Comparison of ENCODE assay signal across 28 cellular contexts in genomic region chr3:32712506-32713055, GRCh38.
"Had no signal": no experiment of that assay in that cellular context is flagged by ENCODE, and none has a peak within 500 bp of the region (broad histone marks: within the 10 kb centered on the region; RNA-seq: fewer than 3 reads in every experiment).

No MANE protein-coding gene starts in this region.

- H3K27me3 Mint-ChIP-seq: activated CD4-positive, alpha-beta memory T cell treated with anti-CD3 and anti-CD28 coated beads, Interleukin-2, amount 10 ng/mL, durations not matched to agents 7 days and 5 days; activated CD4-positive, alpha-beta T cell treated with anti-CD3 and anti-CD28 coated beads, Interleukin-2, amount 10 ng/mL, durations not matched to agents 7 days and 5 days; activated naive CD8-positive, alpha-beta T cell treated with anti-CD3 and anti-CD28 coated beads for 36 hours; effector memory CD8-positive, alpha-beta T cell; naive B cell; stimulated activated memory B cell treated with anti-CD40 and anti-IgM and Interleukin-4, amounts not matched to agents 10 μg/mL and 1 μg/mL and 100 μg/mL, for 72 hours had no signal

- H3K9me3 Mint-ChIP-seq: activated CD4-positive, alpha-beta memory T cell treated with anti-CD3 and anti-CD28 coated beads, Interleukin-2, amount 10 ng/mL, durations not matched to agents 7 days and 5 days; activated CD4-positive, alpha-beta T cell treated with anti-CD3 and anti-CD28 coated beads, Interleukin-2, amount 10 ng/mL, durations not matched to agents 7 days and 5 days; activated naive CD4-positive, alpha-beta T cell treated with anti-CD3 and anti-CD28 coated beads for 36 hours; activated naive CD8-positive, alpha-beta T cell treated with anti-CD3 and anti-CD28 coated beads for 36 hours; effector memory CD8-positive, alpha-beta T cell; mesothelial cell of epicardium; naive B cell; nephron progenitor cell; stimulated activated memory B cell treated with anti-CD40 and anti-IgM and Interleukin-4, amounts not matched to agents 10 μg/mL and 1 μg/mL and 100 μg/mL, for 72 hours had no signal

- DNase-seq: activated CD4-positive, alpha-beta memory T cell treated with anti-CD3 and anti-CD28 coated beads, Interleukin-2, amount 10 ng/mL, durations not matched to agents 7 days and 5 days; activated CD4-positive, alpha-beta T cell treated with anti-CD3 and anti-CD28 coated beads for 1 hour; activated CD4-positive, alpha-beta T cell treated with anti-CD3 and anti-CD28 coated beads, Interleukin-2, amount 10 ng/mL, durations not matched to agents 7 days and 5 days; activated effector memory CD4-positive, alpha-beta T cell treated with Interleukin-2 at 50 U/mL for 16 hours; activated naive CD4-positive, alpha-beta T cell treated with anti-CD3 and anti-CD28 coated beads for 36 hours; activated naive CD8-positive, alpha-beta T cell treated with anti-CD3 and anti-CD28 coated beads for 36 hours; activated T-cell treated with anti-CD3 and anti-CD28 coated beads, Interleukin-2, amount 50 U/mL, for 48 hours; amniotic stem cell; brain microvascular endothelial cell; caudate nucleus; cortex of kidney; effector memory CD8-positive, alpha-beta T cell; erythroblast; gastrocnemius medialis; glutamatergic neuron; naive B cell; nephron progenitor cell; nucleus accumbens; pancreas; sigmoid colon; small intestine; stimulated activated CD4-positive, alpha-beta T cell treated with anti-CD3 and anti-CD28 coated beads, Interleukin-4, amount 100 ng/mL, for 24 hours; stomach; T-helper 2 cell; thyroid gland had no signal

- H3K4me3 ChIP-seq: gastrocnemius medialis, pancreas, prostate gland, sigmoid colon, stomach, thyroid gland had no signal

- H3K27ac Mint-ChIP-seq: activated CD4-positive, alpha-beta memory T cell treated with anti-CD3 and anti-CD28 coated beads, Interleukin-2, amount 10 ng/mL, durations not matched to agents 7 days and 5 days; activated CD4-positive, alpha-beta T cell treated with anti-CD3 and anti-CD28 coated beads, Interleukin-2, amount 10 ng/mL, durations not matched to agents 7 days and 5 days; activated naive CD4-positive, alpha-beta T cell treated with anti-CD3 and anti-CD28 coated beads for 36 hours; activated naive CD8-positive, alpha-beta T cell treated with anti-CD3 and anti-CD28 coated beads for 36 hours; effector memory CD8-positive, alpha-beta T cell; mesothelial cell of epicardium; nephron progenitor cell; stimulated activated memory B cell treated with anti-CD40 and anti-IgM and Interleukin-4, amounts not matched to agents 10 μg/mL and 1 μg/mL and 100 μg/mL, for 72 hours had no signal

- ATAC-seq: effector memory CD8-positive, alpha-beta T cell; gastrocnemius medialis; pancreas; stimulated activated memory B cell treated with anti-CD40 and anti-IgM and Interleukin-4, amounts not matched to agents 10 μg/mL and 1 μg/mL and 100 μg/mL, for 72 hours had no signal

- H3K4me1 ChIP-seq: gastrocnemius medialis, pancreas, prostate gland, sigmoid colon, stomach, thyroid gland had no signal

- H3K36me3 ChIP-seq: prostate gland had no signal

- H3K27me3 ChIP-seq: brain microvascular endothelial cell, gastrocnemius medialis, pancreas, sigmoid colon, stomach, thyroid gland had no signal

- H3K9me3 ChIP-seq: gastrocnemius medialis, pancreas, prostate gland, sigmoid colon, stomach, thyroid gland had no signal

- H3K4me1 Mint-ChIP-seq: naive B cell; nephron progenitor cell; stimulated activated memory B cell treated with anti-CD40 and anti-IgM and Interleukin-4, amounts not matched to agents 10 μg/mL and 1 μg/mL and 100 μg/mL, for 72 hours had no signal

- H3K27ac ChIP-seq: brain microvascular endothelial cell, gastrocnemius medialis, pancreas, prostate gland, sigmoid colon, stomach, thyroid gland had no signal

- H3K4me3 Mint-ChIP-seq: activated CD4-positive, alpha-beta memory T cell treated with anti-CD3 and anti-CD28 coated beads, Interleukin-2, amount 10 ng/mL, durations not matched to agents 7 days and 5 days; activated CD4-positive, alpha-beta T cell treated with anti-CD3 and anti-CD28 coated beads, Interleukin-2, amount 10 ng/mL, durations not matched to agents 7 days and 5 days; activated naive CD4-positive, alpha-beta T cell treated with anti-CD3 and anti-CD28 coated beads for 36 hours; activated naive CD8-positive, alpha-beta T cell treated with anti-CD3 and anti-CD28 coated beads for 36 hours; effector memory CD8-positive, alpha-beta T cell; mesothelial cell of epicardium; naive B cell; nephron progenitor cell; stimulated activated memory B cell treated with anti-CD40 and anti-IgM and Interleukin-4, amounts not matched to agents 10 μg/mL and 1 μg/mL and 100 μg/mL, for 72 hours had no signal
